1 cellular context compared by ENCODE assay signal in genomic region chr14:105200074-105200473, GRCh38.
TF ChIP-seq lines count a peak whose summit lies in the region.

No MANE protein-coding gene starts in this region.

TF ChIP-seq in Ishikawa, 13 proteins besides CTCF, POLR2A, EP300 and RAD21 (continued from another document):
- TF ChIP-seq USF1 (IDR thresholded peaks at IDR 0.05): peak; percentile 34; the same call in 1 of the 2 replicates
